8 cellular contexts compared by ENCODE assay signal in genomic region chr22:20156611-20157415, GRCh38. TPM values are rescaled to one million over a fixed set of nuclear protein-coding genes. Genes with fewer than 3 reads are reported as not detected.
DNase-seq lines count a peak whose midpoint lies in the region; ATAC-seq and TF ChIP-seq lines count a peak whose summit lies in the region.

No MANE protein-coding gene starts in this region.

- H3K9me3 ChIP-seq in parathyroid adenoma (ENCODE audit: control insufficient read depth, low read length) (no peaks in the 10 kb centered on the region), tibial nerve (no peaks in the 10 kb centered on the region)

- no peak for TF ChIP-seq POLR2A in tibial nerve (IDR thresholded peaks at IDR 0.05)

- no peak overlapping the region for H3K9ac ChIP-seq in parathyroid adenoma

- no peak overlapping the region for H2AFZ ChIP-seq in parathyroid adenoma

- H3K36me3 ChIP-seq in parathyroid adenoma (ENCODE audit: control insufficient read depth, insufficient read depth, low read length) = no peaks in the 10 kb centered on the region
- H3K36me3 ChIP-seq in tibial nerve = no peaks in the 10 kb centered on the region

- WGBS in tibial nerve, 2 donors = 34 to 50% methylated on average over 13 to 15 of the region's 16 CpGs

- peak; percentile 24 for DNase-seq in DMS153 treated with DMSO at 0.1 percent for 48 hours (lab: John Stamatoyannopoulos, UW; ENCODE audit: unreplicated experiment)
- DNase-seq in KG1 (lab: John Stamatoyannopoulos, UW) = peak; percentile 49
- peak; percentile 80 for DNase-seq in SK-MEL-5 (ENCODE audit: low read depth, low spot score)
- DNase-seq in activated naive CD4-positive, alpha-beta T cell (lab: John Stamatoyannopoulos, UW) = peak; percentile 85 to 97 (median 92)
- peak; percentile 54 for DNase-seq in globus pallidus (ENCODE audit: low spot score)
- peak; percentile 84 to 92 for DNase-seq in tibial nerve (ENCODE audit: low spot score in 2 of 2)

- H3K4me3 ChIP-seq in parathyroid adenoma (ENCODE audit: low read depth, low read length) (no peak overlapping the region), tibial nerve (no peak overlapping the region)

- TF ChIP-seq EP300 in tibial nerve (IDR thresholded peaks at IDR 0.05) = no peak

- ATAC-seq in HG03378 (IDR thresholded peaks at IDR 0.05; ENCODE audit: unreplicated experiment) = no peak

- in situ Hi-C loops in SK-MEL-5 (cut with HindIII; ENCODE audit: low pct_unique_long_range_greater_than_20kb, low sequenced_read_pairs) = no loop called here

- no peak overlapping the region for H3K4me2 ChIP-seq in parathyroid adenoma (ENCODE audit: low read length)

- no peaks in the 10 kb centered on the region for H3K79me2 ChIP-seq in parathyroid adenoma

- H3K4me1 ChIP-seq in parathyroid adenoma (no peaks in the 10 kb centered on the region), tibial nerve (peaks cover 0 to 20% (median 6%) of the 10 kb centered on the region in 4 donors)

- TF ChIP-seq CTCF in parathyroid adenoma (IDR thresholded peaks at IDR 0.05) = peak; percentile 95
- TF ChIP-seq CTCF in tibial nerve (IDR thresholded peaks at IDR 0.05) = peak; percentile 98 to 100 (median 99)

- H3K27ac ChIP-seq in parathyroid adenoma (no peak overlapping the region), tibial nerve (no peak overlapping the region)

- H3K27me3 ChIP-seq in parathyroid adenoma (ENCODE audit: control insufficient read depth, insufficient read depth, low read length) = no peaks in the 10 kb centered on the region
- H3K27me3 ChIP-seq in tibial nerve = peaks cover 0 to 43% of the 10 kb centered on the region in 2 donors

RNA-seq across cellular contexts. Expression of gene CCDC188, which starts 6.0 kb away (rescaled TPM):
- total RNA-seq in SK-MEL-5 (2014; rRNA removed; shearing (Covaris generic)) = not detected in 2 replicates
- polyA plus RNA-seq in SK-MEL-5 (2015; cell fraction: cytosol; rRNA removed) = 0.13 TPM in 1 of 2 replicates, not detected in the other
- 3.8 TPM in 1 of 2 replicates, not detected in the other for polyA plus RNA-seq in SK-MEL-5 (2015; cell fraction: nucleus; rRNA removed)
- 10 to 100 TPM in 1 of 4 donors, 1 to 10 TPM in 3; 1.5 to 12.4 (median 6.6) TPM for total RNA-seq in tibial nerve

RNA-seq across cellular contexts. Expression of gene ZDHHC8, which starts 25.2 kb away (rescaled TPM):
- total RNA-seq in SK-MEL-5 (2014; rRNA removed; shearing (Covaris generic)) = 7.7 and 7.8 TPM in 2 replicates
- polyA plus RNA-seq in SK-MEL-5 (2015; cell fraction: cytosol; rRNA removed) = 51.7 and 64.8 TPM in 2 replicates
- polyA plus RNA-seq in SK-MEL-5 (2015; cell fraction: nucleus; rRNA removed) = 332 and 427 TPM in 2 replicates
- 10 to 100 TPM; 40.6 to 53.7 (median 47.4) TPM for total RNA-seq in tibial nerve

RNA-seq across cellular contexts. Expression of gene TRMT2A, which starts 39.8 kb away (rescaled TPM):
- total RNA-seq in SK-MEL-5 (2014; rRNA removed; shearing (Covaris generic)) = 66.1 and 67.3 TPM in 2 replicates
- polyA plus RNA-seq in SK-MEL-5 (2015; cell fraction: cytosol; rRNA removed) = 61.9 and 75.3 TPM in 2 replicates
- polyA plus RNA-seq in SK-MEL-5 (2015; cell fraction: nucleus; rRNA removed) = 723 and 807 TPM in 2 replicates
- total RNA-seq in tibial nerve = 100 to 1,000 TPM in 1 of 4 donors, 10 to 100 TPM in 3; 39.0 to 139 (median 55.9) TPM

RNA-seq across cellular contexts. Expression of gene RANBP1, which starts 40.9 kb away (rescaled TPM):
- 425 and 431 TPM in 2 replicates for total RNA-seq in SK-MEL-5 (2014; rRNA removed; shearing (Covaris generic))
- 400 and 559 TPM in 2 replicates for polyA plus RNA-seq in SK-MEL-5 (2015; cell fraction: cytosol; rRNA removed)
- polyA plus RNA-seq in SK-MEL-5 (2015; cell fraction: nucleus; rRNA removed) = 251 and 323 TPM in 2 replicates
- 100 to 1,000 TPM; 135 to 238 (median 176) TPM for total RNA-seq in tibial nerve

Comparison
In these comparisons a context has a peak if more than half of its experiments do, and no peak if none do; other contexts are left out.
1. DNase-seq: peak in every context shown above with its lines; median percentile 92 in activated naive CD4-positive, alpha-beta T cell; 88 in tibial nerve; 80 in SK-MEL-5; 54 in globus pallidus; 49 in KG1; 24 in DMS153 treated with DMSO at 0.1 percent for 48 hours.